In the genomic region with DNA sequence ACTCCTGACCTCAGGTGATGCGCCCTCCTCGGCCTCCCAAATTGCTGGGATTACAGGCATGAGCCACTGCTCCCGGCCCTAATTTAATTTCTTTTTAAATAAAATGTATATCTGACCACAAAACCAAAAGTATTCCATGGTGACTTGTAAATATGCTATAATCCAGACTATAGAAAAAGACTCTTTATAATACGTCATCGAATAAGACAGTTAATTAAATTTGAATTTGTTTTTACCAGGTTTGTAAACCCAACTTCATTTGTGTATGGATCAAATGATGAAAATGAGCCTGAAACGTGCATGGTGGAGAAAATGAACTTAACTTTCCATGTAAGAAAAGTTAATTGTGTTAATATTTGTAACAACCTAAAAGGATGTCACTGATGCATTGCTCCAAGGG, we compare ENCODE assay signal across 6 cellular contexts.
"Had no signal": no experiment of that assay in that cellular context is flagged by ENCODE, and none has a peak within 500 bp of the region (broad histone marks: within the 10 kb centered on the region; RNA-seq: fewer than 3 reads in every experiment).

No MANE protein-coding gene starts in this region.

- DNase-seq: GM23248, GOT3, H7, KBM-7 had no signal

- H3K4me3 Mint-ChIP-seq: IgD-negative memory B cell had no signal

- ATAC-seq: HCT116 had no signal

- H3K27ac Mint-ChIP-seq: IgD-negative memory B cell had no signal

- H3K9me3 Mint-ChIP-seq: IgD-negative memory B cell had no signal

- H3K27me3 Mint-ChIP-seq: IgD-negative memory B cell had no signal
